In genomic region chr11:27217948-27218410, GRCh38 we compare ENCODE assay signal across 12 cellular contexts.
A peak's percentile ranks its signal among the peaks of the same experiment; 100 is the strongest.
DNase-seq lines count a peak whose midpoint lies in the region; ATAC-seq, FAIRE-seq and TF ChIP-seq lines count a peak whose summit lies in the region.
"Had no signal": no experiment of that assay in that cellular context is flagged by ENCODE, and none has a peak within 500 bp of the region (broad histone marks: within the 10 kb centered on the region; RNA-seq: fewer than 3 reads in every experiment).

No MANE protein-coding gene starts in this region.

- ATAC-seq in pancreas, result peak; percentile 67 to 73 (median 68)
- no peak for ATAC-seq in HG03342 (IDR thresholded peaks at IDR 0.05; ENCODE audit: unreplicated experiment)
- ATAC-seq in HG03095 (IDR thresholded peaks at IDR 0.05; ENCODE audit: unreplicated experiment), result no peak
- ATAC-seq in T-cell (replicated peaks in 1 of 4), result no peak

- H3K27ac ChIP-seq in OCI-LY3 (ENCODE audit: low read length), result no peak overlapping the region
- peak overlapping the region in 1 of 4 donors; percentile 0 for H3K27ac ChIP-seq in pancreas

- H3K4me2 ChIP-seq in OCI-LY3 (ENCODE audit: low read length), result peak overlapping the region; percentile 99; the same call in 1 of the 2 replicates

- no peaks in the 10 kb centered on the region for H4K20me1 ChIP-seq in OCI-LY3 (ENCODE audit: insufficient read depth, low read length)

- H2AFZ ChIP-seq in OCI-LY3 (ENCODE audit: low read depth, low read length), result no peak overlapping the region

- no peak overlapping the region for H3K4me3 ChIP-seq in OCI-LY3 (ENCODE audit: low read length)
- no peak overlapping the region for H3K4me3 ChIP-seq in fibroblast of mammary gland (ENCODE audit: control insufficient read depth, low read depth, low read length)
- H3K4me3 ChIP-seq in pancreas, result no peak overlapping the region

- H3K4me3 Mint-ChIP-seq in T-cell, result no peak overlapping the region
- H3K4me3 Mint-ChIP-seq: immature natural killer cell had no signal

- WGBS in pancreas, 2 donors, result 18 to 20% methylated on average over 1 of the region's 1 CpG

- H3K27me3 ChIP-seq in OCI-LY3 (ENCODE audit: low read depth, low read length) (no peaks in the 10 kb centered on the region), pancreas (no peaks in the 10 kb centered on the region)

- DNase-seq in ELR (ENCODE audit: low read depth) (peak; percentile 71), fibroblast of mammary gland (ENCODE audit: low read depth) (peak; percentile 82), pancreas (peak in 1 of 6 donors; percentile 34), T-cell (no peak)
- no peak for DNase-seq in activated effector memory CD4-positive, alpha-beta T cell treated with Interleukin-2 at 50 U/mL for 16 hours
- DNase-seq: dermis blood vessel endothelial cell; immature natural killer cell; NCI-H2029 treated with DMSO at 0.1 percent for 48 hours; stimulated activated CD8-positive, alpha-beta memory T cell treated with anti-CD3 and anti-CD28 coated beads, Interleukin-4, amount 100 ng/mL, for 48 hours had no signal

- H3K36me3 Mint-ChIP-seq in T-cell, result no peaks in the 10 kb centered on the region
- H3K36me3 Mint-ChIP-seq: immature natural killer cell had no signal

- no peak for TF ChIP-seq CTCF in OCI-LY3 (IDR thresholded peaks at IDR 0.05; ENCODE audit: low read depth, low read length)
- no peak for TF ChIP-seq CTCF in fibroblast of mammary gland (conservative IDR thresholded peaks at IDR 0.05; ENCODE audit: control insufficient read depth, insufficient read depth, low read depth, low read length)
- TF ChIP-seq CTCF in pancreas (IDR thresholded peaks at IDR 0.05), result no peak

- peaks cover 22% of the 10 kb centered on the region for H3K4me1 ChIP-seq in OCI-LY3 (ENCODE audit: low read length)
- H3K4me1 ChIP-seq in pancreas, result peaks cover 33 to 37% (median 34%) of the 10 kb centered on the region in 3 donors

- CTCF ChIA-PET in T-cell (lab: Charles Lee), result no interaction called here

- no peaks in the 10 kb centered on the region for H3K4me1 Mint-ChIP-seq in T-cell
- H3K4me1 Mint-ChIP-seq: immature natural killer cell had no signal

- intact Hi-C loops in pancreas (cut with DNase I), result loop anchor here in 1 of 3 donors (10.0 kb wide), 1 partner anchor 67 kb away; no protein-coding TSS in a partner anchor

- H3K9me3 ChIP-seq in OCI-LY3 (ENCODE audit: insufficient read depth, low read length), result no peaks in the 10 kb centered on the region
- no peaks in the 10 kb centered on the region for H3K9me3 ChIP-seq in pancreas

- peaks cover 17% of the 10 kb centered on the region for H3K79me2 ChIP-seq in OCI-LY3 (ENCODE audit: low read length)

- H3K36me3 ChIP-seq in OCI-LY3 (replicated peaks; ENCODE audit: low read depth, low read length), result peaks cover 32% of the 10 kb centered on the region
- H3K36me3 ChIP-seq in pancreas, result no peaks in the 10 kb centered on the region

- POLR2A ChIA-PET in T-cell (lab: Charles Lee), result interaction anchor here in 1 of 2 donors (0.6 kb wide), 1 partner anchor 306 kb away, joined by 5 read pairs; no protein-coding TSS in a partner anchor

- no peaks in the 10 kb centered on the region for H3K9me3 Mint-ChIP-seq in T-cell

- FAIRE-seq in pancreas (lab: Jason Lieb, UNC), result no peak

- no peak overlapping the region for H3K27ac Mint-ChIP-seq in T-cell
- H3K27ac Mint-ChIP-seq: immature natural killer cell had no signal

- H3K27me3 Mint-ChIP-seq in T-cell, result peaks cover 8 to 17% of the 10 kb centered on the region in 2 donors

- no peak overlapping the region for H3K9ac ChIP-seq in OCI-LY3 (ENCODE audit: low read length)

Comparison
In these comparisons a context has a peak if more than half of its experiments do, and no peak if none do; other contexts are left out.
1. DNase-seq: peak in ELR (single experiment) and fibroblast of mammary gland (single experiment); none in activated effector memory CD4-positive, alpha-beta T cell treated with Interleukin-2 at 50 U/mL for 16 hours (single experiment) and T-cell (0 of 34).
2. ATAC-seq: peak in pancreas (4 of 4); none in HG03342 (single experiment), HG03095 (single experiment) and T-cell (0 of 4).